ENCODE assay signal across 7 cellular contexts in the genomic region with DNA sequence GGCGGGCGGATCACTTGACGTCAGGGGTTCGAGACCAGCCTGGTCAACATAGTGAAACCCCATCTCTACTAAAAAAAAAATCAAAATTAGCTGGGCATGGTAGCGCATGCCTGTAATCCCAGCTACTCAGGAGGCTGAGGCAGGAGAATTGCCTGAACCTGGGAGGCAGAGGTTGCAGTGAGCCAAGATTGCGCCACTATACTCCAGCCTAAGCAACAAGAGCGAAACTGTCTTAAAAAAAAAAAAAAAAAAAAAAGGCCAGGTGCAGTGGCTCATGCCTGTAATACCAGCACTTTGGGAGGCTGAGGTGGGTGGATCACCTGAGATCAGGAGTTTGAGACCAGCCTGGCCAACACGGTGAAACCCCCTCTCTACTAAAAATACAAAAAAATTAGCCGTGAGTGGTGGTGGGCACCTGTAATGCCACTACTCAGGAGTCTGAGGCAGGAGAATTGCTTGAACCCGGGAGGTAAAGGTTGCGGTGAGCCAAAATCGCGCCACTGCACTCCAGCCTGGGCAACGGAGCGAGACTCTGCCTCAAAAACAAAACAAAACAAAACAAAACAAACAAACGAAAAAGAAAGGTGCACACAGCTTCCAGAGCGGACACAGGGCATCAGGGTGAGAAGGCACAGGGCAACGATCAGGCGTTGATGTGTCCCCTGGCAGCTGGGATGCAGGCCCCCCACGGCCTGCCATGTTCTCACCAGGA.
DNase-seq lines count a peak whose midpoint lies in the region; ATAC-seq and TF ChIP-seq lines count a peak whose summit lies in the region.
"Not testable (repeated sequence)": the region's sequence is repeated elsewhere in the genome, so short reads cannot be mapped to it uniquely, and the experiment has no call there.

No MANE protein-coding gene starts in this region.

- H3K4me3 Mint-ChIP-seq in IgD-negative memory B cell: peak overlapping the region in 2 of 4 donors; percentile 63 to 86
- not testable (repeated sequence) for H3K4me3 Mint-ChIP-seq in activated CD8-positive, alpha-beta T cell treated with anti-CD3 and anti-CD28 coated beads, Interleukin-2, amount 10 ng/mL, durations not matched to agents 7 days and 5 days; progenitor cell of endocrine pancreas (ENCODE audit: low read depth)

- peak overlapping the region; percentile 97 for H3K27ac ChIP-seq in ectodermal cell (ENCODE audit: insufficient read depth, low read depth, low read length, poor library complexity, severe bottlenecking)
- peak overlapping the region; percentile 91 to 96 for H3K27ac ChIP-seq in right atrium auricular region
- peak overlapping the region; percentile 99 for H3K27ac ChIP-seq in mesodermal cell (ENCODE audit: low read depth, low read length, severe bottlenecking)
- H3K27ac ChIP-seq in substantia nigra (ENCODE audit: low read depth, low read length, poor library complexity, severe bottlenecking): peak overlapping the region; percentile 96

- not testable (repeated sequence) for H3K9me3 ChIP-seq in ectodermal cell (ENCODE audit: control insufficient read depth, low read length); right atrium auricular region; mesodermal cell (ENCODE audit: control insufficient read depth, low read length)

- not testable (repeated sequence) for H3K4me3 ChIP-seq in ectodermal cell (ENCODE audit: insufficient read depth, low read depth, low read length); mesodermal cell (ENCODE audit: extremely low read depth, insufficient read depth, low read length, poor library complexity, severe bottlenecking)
- H3K4me3 ChIP-seq in right atrium auricular region: peak overlapping the region in 1 of 2 donors; percentile 19

- not testable (repeated sequence) for H3K27me3 ChIP-seq in ectodermal cell (ENCODE audit: control insufficient read depth, insufficient read depth, low read length, poor library complexity, severe bottlenecking); right atrium auricular region

- not testable (repeated sequence) for H3K27me3 Mint-ChIP-seq in IgD-negative memory B cell; activated CD8-positive, alpha-beta T cell treated with anti-CD3 and anti-CD28 coated beads, Interleukin-2, amount 10 ng/mL, durations not matched to agents 7 days and 5 days (ENCODE audit: low read depth); progenitor cell of endocrine pancreas

- peaks cover 14 to 25% (median 19%) of the 10 kb centered on the region in 3 donors for H3K4me1 Mint-ChIP-seq in IgD-negative memory B cell
- peaks cover 49% of the 10 kb centered on the region for H3K4me1 Mint-ChIP-seq in activated CD8-positive, alpha-beta T cell treated with anti-CD3 and anti-CD28 coated beads, Interleukin-2, amount 10 ng/mL, durations not matched to agents 7 days and 5 days (ENCODE audit: low read depth)
- H3K4me1 Mint-ChIP-seq in progenitor cell of endocrine pancreas (ENCODE audit: low read depth): peaks cover 20% of the 10 kb centered on the region

- WGBS in ectodermal cell, 2 experiments: 91 to 93% methylated on average over 20 of the region's 20 CpGs
- WGBS in mesodermal cell (ENCODE audit: insufficient coverage in 2 of 2), 2 experiments: 94 to 96% methylated on average over 16 to 17 of the region's 20 CpGs

- CTCF ChIA-PET in activated CD8-positive, alpha-beta T cell treated with anti-CD3 and anti-CD28 coated beads, Interleukin-2, amount 10 ng/mL, durations not matched to agents 7 days and 5 days (lab: Charles Lee): not testable (repeated sequence)

- POLR2A ChIA-PET in activated CD8-positive, alpha-beta T cell treated with anti-CD3 and anti-CD28 coated beads, Interleukin-2, amount 10 ng/mL, durations not matched to agents 7 days and 5 days (lab: Charles Lee): interaction anchor here (1.7 kb wide), 1 partner anchor 69 kb away, joined by 10 read pairs; the partner anchor contains the start of gene GADD45B

- H3K36me3 Mint-ChIP-seq in IgD-negative memory B cell; activated CD8-positive, alpha-beta T cell treated with anti-CD3 and anti-CD28 coated beads, Interleukin-2, amount 10 ng/mL, durations not matched to agents 7 days and 5 days (ENCODE audit: low read depth); progenitor cell of endocrine pancreas (ENCODE audit: insufficient read depth): not testable (repeated sequence)

- peak overlapping the region; percentile 53 to 89 (median 88) for H3K27ac Mint-ChIP-seq in IgD-negative memory B cell
- H3K27ac Mint-ChIP-seq in activated CD8-positive, alpha-beta T cell treated with anti-CD3 and anti-CD28 coated beads, Interleukin-2, amount 10 ng/mL, durations not matched to agents 7 days and 5 days: peak overlapping the region; percentile 52
- peak overlapping the region; percentile 76 for H3K27ac Mint-ChIP-seq in progenitor cell of endocrine pancreas

- TF ChIP-seq CTCF in right atrium auricular region (IDR thresholded peaks at IDR 0.05); progenitor cell of endocrine pancreas (IDR thresholded peaks at IDR 0.05; ENCODE audit: unreplicated experiment): not testable (repeated sequence)

- H3K36me3 ChIP-seq in ectodermal cell (ENCODE audit: control insufficient read depth, insufficient read depth, low read length); right atrium auricular region; mesodermal cell (ENCODE audit: control insufficient read depth, insufficient read depth, low read length): not testable (repeated sequence)

- DNase-seq in activated CD8-positive, alpha-beta T cell treated with anti-CD3 and anti-CD28 coated beads, Interleukin-2, amount 10 ng/mL, durations not matched to agents 7 days and 5 days; right atrium auricular region (ENCODE audit: low spot score); progenitor cell of endocrine pancreas (ENCODE audit: low spot score, unreplicated experiment); substantia nigra (lab: John Stamatoyannopoulos, UW): not testable (repeated sequence)

- not testable (repeated sequence) for H3K9me3 Mint-ChIP-seq in IgD-negative memory B cell; activated CD8-positive, alpha-beta T cell treated with anti-CD3 and anti-CD28 coated beads, Interleukin-2, amount 10 ng/mL, durations not matched to agents 7 days and 5 days (ENCODE audit: insufficient read depth); progenitor cell of endocrine pancreas (ENCODE audit: low read depth)

- H3K4me1 ChIP-seq in ectodermal cell (ENCODE audit: control insufficient read depth, insufficient read depth, low read length): peaks cover 35% of the 10 kb centered on the region
- H3K4me1 ChIP-seq in right atrium auricular region: peaks cover 0 to 86% of the 10 kb centered on the region in 2 donors
- peaks cover 60% of the 10 kb centered on the region for H3K4me1 ChIP-seq in mesodermal cell (ENCODE audit: control insufficient read depth, insufficient read depth, low read length, poor library complexity, severe bottlenecking)

- ATAC-seq in activated CD8-positive, alpha-beta T cell treated with anti-CD3 and anti-CD28 coated beads, Interleukin-2, amount 10 ng/mL, durations not matched to agents 7 days and 5 days: not testable (repeated sequence)
